25 cellular contexts compared by ENCODE assay signal in genomic region chr4:32929738-32930688, GRCh38.
"Had no signal": no experiment of that assay in that cellular context is flagged by ENCODE, and none has a peak within 500 bp of the region (broad histone marks: within the 10 kb centered on the region; RNA-seq: fewer than 3 reads in every experiment).

No MANE protein-coding gene starts in this region.

- ATAC-seq: activated CD4-positive, CD25-positive, alpha-beta regulatory T cell treated with anti-CD3 and anti-CD28 coated beads, Interleukin-2, amount 50 U/mL, for 24 hours; effector memory CD8-positive, alpha-beta T cell; left colon; natural killer cell treated with Interleukin-12 subunit alpha and Interleukin-12 subunit beta and Interleukin-15 and Interleukin-18, amount 100 ng/mL, for 72 hours had no signal

- DNase-seq: activated CD4-positive, alpha-beta T cell treated with anti-CD3 and anti-CD28 coated beads, Interleukin-2, amount 50 U/mL, for 1 hour; activated CD8-positive, alpha-beta memory T cell treated with anti-CD3 and anti-CD28 coated beads for 24 hours; activated CD8-positive, alpha-beta memory T cell treated with anti-CD3 and anti-CD28 coated beads, Interleukin-2, amount 50 U/mL, for 48 hours; activated effector memory CD4-positive, alpha-beta T cell treated with Interleukin-2 at 50 U/mL for 16 hours; activated naive CD4-positive, alpha-beta T cell treated with anti-CD3 and anti-CD28 coated beads, Interleukin-2, amount 50 U/mL, for 16 hours; activated T-cell treated with anti-CD3 and anti-CD28 coated beads, Interleukin-2, amount 50 U/mL, for 48 hours; cerebellar nuclear complex; effector memory CD8-positive, alpha-beta T cell; esophagus squamous epithelium; foreskin melanocyte; hypothalamus; islet precursor cell; left colon; posterior cingulate gyrus; retina; stimulated activated CD4-positive, alpha-beta T cell treated with anti-CD3 and anti-CD28 coated beads, Interleukin-2, amount 100 ng/mL, for 24 hours; T1000; uterus had no signal

- FAIRE-seq: astrocyte, bronchial epithelial cell had no signal

- H3K4me3 ChIP-seq: esophagus squamous epithelium, lung, tibial nerve, uterus had no signal

- H3K4me3 Mint-ChIP-seq: effector memory CD8-positive, alpha-beta T cell; natural killer cell treated with Interleukin-12 subunit alpha and Interleukin-12 subunit beta and Interleukin-15 and Interleukin-18, amount 100 ng/mL, for 72 hours; stimulated activated naive CD8-positive, alpha-beta T cell treated with anti-CD3 and anti-CD28 coated beads, Interleukin-15, Interleukin-2, amounts not matched to agents 100 ng/mL and 50 ng/mL, for 24 hours had no signal

- H3K36me3 Mint-ChIP-seq: natural killer cell treated with Interleukin-12 subunit alpha and Interleukin-12 subunit beta and Interleukin-15 and Interleukin-18, amount 100 ng/mL, for 72 hours had no signal

- H3K27ac ChIP-seq: esophagus squamous epithelium, tibial nerve, uterus had no signal

- H3K27me3 Mint-ChIP-seq: effector memory CD8-positive, alpha-beta T cell; natural killer cell treated with Interleukin-12 subunit alpha and Interleukin-12 subunit beta and Interleukin-15 and Interleukin-18, amount 100 ng/mL, for 72 hours; stimulated activated naive CD8-positive, alpha-beta T cell treated with anti-CD3 and anti-CD28 coated beads, Interleukin-15, Interleukin-2, amounts not matched to agents 100 ng/mL and 50 ng/mL, for 24 hours had no signal

- H3K9me3 ChIP-seq: esophagus squamous epithelium, tibial nerve, uterus had no signal

- H3K36me3 ChIP-seq: esophagus squamous epithelium, tibial nerve, uterus had no signal

- H3K4me1 ChIP-seq: esophagus squamous epithelium, uterus had no signal

- H3K27me3 ChIP-seq: esophagus squamous epithelium, tibial nerve, uterus had no signal

- H3K27ac Mint-ChIP-seq: effector memory CD8-positive, alpha-beta T cell; natural killer cell treated with Interleukin-12 subunit alpha and Interleukin-12 subunit beta and Interleukin-15 and Interleukin-18, amount 100 ng/mL, for 72 hours; stimulated activated naive CD8-positive, alpha-beta T cell treated with anti-CD3 and anti-CD28 coated beads, Interleukin-15, Interleukin-2, amounts not matched to agents 100 ng/mL and 50 ng/mL, for 24 hours had no signal
